8 cellular contexts compared by ENCODE assay signal in genomic region chr16:23182675-23183485, GRCh38. TPM values are rescaled to one million over a fixed set of nuclear protein-coding genes. Genes with fewer than 3 reads are reported as not detected.
DNase-seq lines count a peak whose midpoint lies in the region; ATAC-seq and TF ChIP-seq lines count a peak whose summit lies in the region.

SCNN1G (plus strand) TSS chr16:23182745; CDS start chr16:23186272, 3,527 bp downstream.

- H3K36me3 Mint-ChIP-seq in CD14-positive monocyte (no peaks in the 10 kb centered on the region), endothelial cell (ENCODE audit: low read depth, unreplicated experiment) (peaks cover 4% of the 10 kb centered on the region), nephron progenitor cell (ENCODE audit: low read depth) (no peaks in the 10 kb centered on the region)

- H3K4me1 Mint-ChIP-seq in CD14-positive monocyte (peaks cover 4% of the 10 kb centered on the region), endothelial cell (ENCODE audit: unreplicated experiment) (peaks cover 4% of the 10 kb centered on the region), nephron progenitor cell (peaks cover 5% of the 10 kb centered on the region)

- DNase-seq in CD14-positive monocyte (ENCODE audit: low spot score) (no peak), NCI-H345 (lab: John Stamatoyannopoulos, UW) (peak; percentile 54), endothelial cell (ENCODE audit: low spot score) (peak; percentile 25), nephron progenitor cell (peak; percentile 62), nucleus accumbens (lab: John Stamatoyannopoulos, UW) (no peak)
- no peak for DNase-seq in stimulated activated naive CD4-positive, alpha-beta T cell treated with Interleukin-2 at 50 U/mL for 16 hours (lab: John Stamatoyannopoulos, UW)

- H3K4me3 Mint-ChIP-seq in CD14-positive monocyte (peak within 1 kb of the TSS; percentile 27 to 82), endothelial cell (ENCODE audit: unreplicated experiment) (peak within 1 kb of the TSS; percentile 81), nephron progenitor cell (peak within 1 kb of the TSS; percentile 63)

- intact Hi-C loops in CD14-positive monocyte (cut with micrococcal nuclease): no loop called here

- TF ChIP-seq CTCF in CD14-positive monocyte (IDR thresholded peaks at IDR 0.05): peak; percentile 79
- peak; percentile 85 for TF ChIP-seq CTCF in endothelial cell (IDR thresholded peaks at IDR 0.05; ENCODE audit: unreplicated experiment)
- peak; percentile 46 for TF ChIP-seq CTCF in nephron progenitor cell (IDR thresholded peaks at IDR 0.05)

- H3K27ac Mint-ChIP-seq in CD14-positive monocyte (no peak within 1 kb of the TSS), endothelial cell (ENCODE audit: unreplicated experiment) (no peak within 1 kb of the TSS), nephron progenitor cell (no peak within 1 kb of the TSS)

- peak; percentile 21 for ATAC-seq in GM19463 (IDR thresholded peaks at IDR 0.05; ENCODE audit: unreplicated experiment)
- ATAC-seq in HG02610 (IDR thresholded peaks at IDR 0.05; ENCODE audit: unreplicated experiment): no peak

- peaks cover 51 to 74% (median 66%) of the 10 kb centered on the region in 3 donors for H3K27me3 Mint-ChIP-seq in CD14-positive monocyte (ENCODE audit: low read depth in 3 of 3)
- H3K27me3 Mint-ChIP-seq in endothelial cell (ENCODE audit: unreplicated experiment): peaks cover 9% of the 10 kb centered on the region
- peaks cover 90% of the 10 kb centered on the region for H3K27me3 Mint-ChIP-seq in nephron progenitor cell (ENCODE audit: low read depth, poor library complexity)

- H3K9me3 Mint-ChIP-seq in CD14-positive monocyte (peaks cover 0 to 10% (median 6%) of the 10 kb centered on the region in 7 donors), endothelial cell (ENCODE audit: unreplicated experiment) (no peaks in the 10 kb centered on the region), nephron progenitor cell (no peaks in the 10 kb centered on the region)

RNA-seq across cellular contexts. Expression of gene SCNN1G, which starts in this region (rescaled TPM):
- polyA plus RNA-seq in CD14-positive monocyte: not detected
- not detected for total RNA-seq in endothelial cell (ENCODE audit: unreplicated experiment)

Comparison
In these comparisons a context has a peak if more than half of its experiments do, and no peak if none do; other contexts are left out.
1. Peak in DNase-seq in endothelial cell; RNA of the gene not detected or under 1 TPM.
2. DNase-seq: peak in NCI-H345 (single experiment) and nephron progenitor cell (single experiment); none in CD14-positive monocyte (single experiment), nucleus accumbens (0 of 56) and stimulated activated naive CD4-positive, alpha-beta T cell treated with Interleukin-2 at 50 U/mL for 16 hours (single experiment).
3. Peak in every context shown above with its lines, with median percentiles within 50 percentile points of each other: H3K4me3 Mint-ChIP-seq and CTCF ChIP-seq.